Comparison of ENCODE assay signal across 18 cellular contexts in genomic region chr17:6110088-6110487, GRCh38. TPM values are rescaled to one million over a fixed set of nuclear protein-coding genes. Genes with fewer than 3 reads are reported as not detected.
"Had no signal": no experiment of that assay in that cellular context is flagged by ENCODE, and none has a peak within 500 bp of the region (broad histone marks: within the 10 kb centered on the region; RNA-seq: fewer than 3 reads in every experiment).

No MANE protein-coding gene starts in this region.

- H3K4me1 ChIP-seq: body of pancreas, thyroid gland, uterus had no signal

- H3K4me3 Mint-ChIP-seq: activated CD4-positive, alpha-beta T cell treated with anti-CD3 and anti-CD28 coated beads, Interleukin-2, amount 10 ng/mL, durations not matched to agents 7 days and 5 days; activated naive CD4-positive, alpha-beta T cell treated with anti-CD3 and anti-CD28 coated beads for 36 hours; central memory CD8-positive, alpha-beta T cell; dendritic cell treated with granulocyte-macrophage colony-stimulating factor and Interleukin-4, amounts not matched to agents 40 ng/mL and 50 ng/mL, for 4 days; effector memory CD8-positive, alpha-beta T cell; nephron had no signal

- H3K27me3 ChIP-seq: body of pancreas, thyroid gland, uterus had no signal

- H3K27ac Mint-ChIP-seq: activated CD4-positive, alpha-beta T cell treated with anti-CD3 and anti-CD28 coated beads, Interleukin-2, amount 10 ng/mL, durations not matched to agents 7 days and 5 days; activated naive CD4-positive, alpha-beta T cell treated with anti-CD3 and anti-CD28 coated beads for 36 hours; dendritic cell treated with granulocyte-macrophage colony-stimulating factor and Interleukin-4, amounts not matched to agents 40 ng/mL and 50 ng/mL, for 4 days; effector memory CD8-positive, alpha-beta T cell; nephron had no signal

- H3K9me3 Mint-ChIP-seq: activated CD4-positive, alpha-beta T cell treated with anti-CD3 and anti-CD28 coated beads, Interleukin-2, amount 10 ng/mL, durations not matched to agents 7 days and 5 days; activated naive CD4-positive, alpha-beta T cell treated with anti-CD3 and anti-CD28 coated beads for 36 hours; central memory CD8-positive, alpha-beta T cell; dendritic cell treated with granulocyte-macrophage colony-stimulating factor and Interleukin-4, amounts not matched to agents 40 ng/mL and 50 ng/mL, for 4 days; effector memory CD8-positive, alpha-beta T cell; nephron had no signal

- H3K9me3 ChIP-seq: body of pancreas, SK-N-SH, thyroid gland, uterus had no signal

- DNase-seq: activated CD4-positive, alpha-beta T cell treated with anti-CD3 and anti-CD28 coated beads, Interleukin-2, amount 10 ng/mL, durations not matched to agents 7 days and 5 days; activated naive CD4-positive, alpha-beta T cell treated with anti-CD3 and anti-CD28 coated beads for 36 hours; amniotic stem cell; body of pancreas; effector memory CD8-positive, alpha-beta T cell; hypothalamus; occipital lobe; SK-N-SH; stimulated activated CD4-positive, alpha-beta T cell treated with anti-CD3 and anti-CD28 coated beads, Interleukin-12 subunit alpha, Interleukin-12 subunit beta, amount 100 ng/mL, for 4 hours; stimulated activated CD4-positive, alpha-beta T cell treated with anti-CD3 and anti-CD28 coated beads, Interleukin-4, amount 100 ng/mL, for 1 hour; stimulated activated CD8-positive, alpha-beta memory T cell treated with anti-CD3 and anti-CD28 coated beads, Interleukin-4, amount 100 ng/mL, for 48 hours; T-helper 1 cell; thyroid gland; uterus had no signal

- H3K27me3 Mint-ChIP-seq: dendritic cell treated with granulocyte-macrophage colony-stimulating factor and Interleukin-4, amounts not matched to agents 40 ng/mL and 50 ng/mL, for 4 days had no signal

- H3K36me3 ChIP-seq: thyroid gland, uterus had no signal

- H3K27ac ChIP-seq: body of pancreas, thyroid gland, uterus had no signal

- H3K4me1 Mint-ChIP-seq: activated CD4-positive, alpha-beta T cell treated with anti-CD3 and anti-CD28 coated beads, Interleukin-2, amount 10 ng/mL, durations not matched to agents 7 days and 5 days; central memory CD8-positive, alpha-beta T cell; nephron had no signal

- H3K4me3 ChIP-seq: body of pancreas, thyroid gland, uterus had no signal

- ATAC-seq: body of pancreas; effector memory CD8-positive, alpha-beta T cell; sciatic nerve had no signal

RNA-seq across cellular contexts. Expression of gene WSCD1, which starts 39.9 kb away (rescaled TPM):
- total RNA-seq: activated CD4-positive, alpha-beta T cell treated with anti-CD3 and anti-CD28 coated beads, Interleukin-2, amount 10 ng/mL, durations not matched to agents 7 days and 5 days had no signal
